In the genomic region with DNA sequence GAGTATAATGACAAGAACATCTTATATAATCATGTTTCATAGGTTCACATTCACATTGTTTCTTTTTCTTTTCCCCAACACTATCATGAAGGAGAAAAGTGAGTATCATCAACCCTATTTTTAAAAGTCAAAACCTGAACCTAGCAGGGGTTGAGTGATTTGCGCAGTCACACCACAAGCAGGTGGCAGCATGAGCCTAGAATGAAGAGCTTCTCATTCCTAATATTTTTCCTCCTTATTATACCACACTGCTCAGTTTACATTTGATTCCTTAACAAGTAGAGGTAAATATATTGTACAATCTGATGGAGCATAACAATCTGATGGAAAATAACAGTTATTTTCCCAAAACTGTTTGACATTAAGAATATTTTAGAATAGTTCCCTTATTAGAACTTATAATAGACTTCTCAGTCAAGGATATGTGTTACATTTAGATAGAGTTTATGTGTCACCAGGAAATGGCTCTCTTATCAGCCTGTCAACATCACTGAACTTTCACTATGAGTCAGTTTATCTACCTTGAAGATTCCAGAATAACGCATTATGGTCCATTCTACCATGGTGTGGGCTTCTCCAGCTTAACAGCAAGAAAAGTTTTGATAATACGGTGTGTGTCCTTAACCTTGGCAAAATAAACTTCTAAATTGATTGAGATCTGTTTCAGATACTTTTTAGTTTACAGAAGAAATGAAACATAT, we compare ENCODE assay signal across 1 cellular context.
TF ChIP-seq lines count a peak whose summit lies in the region.

No MANE protein-coding gene starts in this region.

TF ChIP-seq in HCT116, 20 proteins besides CTCF, POLR2A, EP300 and RAD21 (continued from another document):
- TF ChIP-seq, protein P1, sequence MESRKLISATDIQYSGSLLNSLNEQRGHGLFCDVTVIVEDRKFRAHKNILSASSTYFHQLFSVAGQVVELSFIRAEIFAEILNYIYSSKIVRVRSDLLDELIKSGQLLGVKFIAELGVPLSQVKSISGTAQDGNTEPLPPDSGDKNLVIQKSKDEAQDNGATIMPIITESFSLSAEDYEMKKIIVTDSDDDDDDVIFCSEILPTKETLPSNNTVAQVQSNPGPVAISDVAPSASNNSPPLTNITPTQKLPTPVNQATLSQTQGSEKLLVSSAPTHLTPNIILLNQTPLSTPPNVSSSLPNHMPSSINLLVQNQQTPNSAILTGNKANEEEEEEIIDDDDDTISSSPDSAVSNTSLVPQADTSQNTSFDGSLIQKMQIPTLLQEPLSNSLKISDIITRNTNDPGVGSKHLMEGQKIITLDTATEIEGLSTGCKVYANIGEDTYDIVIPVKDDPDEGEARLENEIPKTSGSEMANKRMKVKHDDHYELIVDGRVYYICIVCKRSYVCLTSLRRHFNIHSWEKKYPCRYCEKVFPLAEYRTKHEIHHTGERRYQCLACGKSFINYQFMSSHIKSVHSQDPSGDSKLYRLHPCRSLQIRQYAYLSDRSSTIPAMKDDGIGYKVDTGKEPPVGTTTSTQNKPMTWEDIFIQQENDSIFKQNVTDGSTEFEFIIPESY (IDR thresholded peaks at IDR 0.05; ENCODE audit: extremely low read depth, insufficient replicate concordance, low read length) = no peak
